ENCODE assay signal across 20 cellular contexts in genomic region chr17:1234455-1234854, GRCh38. TPM values are rescaled to one million over a fixed set of nuclear protein-coding genes. Genes with fewer than 3 reads are reported as not detected.
"Had no signal": no experiment of that assay in that cellular context is flagged by ENCODE, and none has a peak within 500 bp of the region (broad histone marks: within the 10 kb centered on the region; RNA-seq: fewer than 3 reads in every experiment).

No MANE protein-coding gene starts in this region.

- H3K27ac ChIP-seq: gastrocnemius medialis had no signal

- H3K27ac Mint-ChIP-seq: activated CD4-positive, alpha-beta memory T cell treated with anti-CD3 and anti-CD28 coated beads, Interleukin-2, amount 10 ng/mL, durations not matched to agents 7 days and 5 days; activated naive CD8-positive, alpha-beta T cell treated with anti-CD3 and anti-CD28 coated beads for 36 hours; brain; effector memory CD8-positive, alpha-beta T cell; natural killer cell; stimulated activated naive CD8-positive, alpha-beta T cell treated with anti-CD3 and anti-CD28 coated beads, Interleukin-15, Interleukin-2, amounts not matched to agents 100 ng/mL and 50 ng/mL, for 24 hours; T-helper 1 cell treated with Interleukin-12 subunit alpha and Interleukin-12 subunit beta and Interleukin-4 antibody, amounts not matched to agents 30 μg/mL and 1 μg/mL, for 36 hours; type B pancreatic cell had no signal

- H3K9me3 ChIP-seq: gastrocnemius medialis, mucosa of descending colon had no signal

- H3K4me3 ChIP-seq: gastrocnemius medialis, mucosa of descending colon, smooth muscle cell had no signal

- H3K36me3 Mint-ChIP-seq: activated naive CD8-positive, alpha-beta T cell treated with anti-CD3 and anti-CD28 coated beads for 36 hours; brain; natural killer cell; type B pancreatic cell had no signal

- H3K9me3 Mint-ChIP-seq: activated CD4-positive, alpha-beta memory T cell treated with anti-CD3 and anti-CD28 coated beads, Interleukin-2, amount 10 ng/mL, durations not matched to agents 7 days and 5 days; activated naive CD8-positive, alpha-beta T cell treated with anti-CD3 and anti-CD28 coated beads for 36 hours; activated T-cell treated with anti-CD3 and anti-CD28 coated beads, Interleukin-2, amount 50 U/mL, for 4 hours; effector memory CD8-positive, alpha-beta T cell; natural killer cell; stimulated activated naive CD8-positive, alpha-beta T cell treated with anti-CD3 and anti-CD28 coated beads, Interleukin-15, Interleukin-2, amounts not matched to agents 100 ng/mL and 50 ng/mL, for 24 hours; T-helper 1 cell treated with Interleukin-12 subunit alpha and Interleukin-12 subunit beta and Interleukin-4 antibody, amounts not matched to agents 30 μg/mL and 1 μg/mL, for 36 hours; type B pancreatic cell had no signal

- ATAC-seq: activated T-cell treated with anti-CD3 and anti-CD28 coated beads, Interleukin-2, amount 50 U/mL, for 4 hours; effector memory CD8-positive, alpha-beta T cell; left colon; mucosa of descending colon; natural killer cell had no signal

- H3K4me2 ChIP-seq: smooth muscle cell had no signal

- H3K36me3 ChIP-seq: gastrocnemius medialis had no signal

- DNase-seq: activated CD4-positive, alpha-beta memory T cell treated with anti-CD3 and anti-CD28 coated beads, Interleukin-2, amount 10 ng/mL, durations not matched to agents 7 days and 5 days; activated CD4-positive, alpha-beta T cell treated with anti-CD3 and anti-CD28 coated beads for 4 hours; activated gamma-delta T cell; activated naive CD8-positive, alpha-beta T cell treated with anti-CD3 and anti-CD28 coated beads for 36 hours; activated T-cell treated with anti-CD3 and anti-CD28 coated beads, Interleukin-2, amount 50 U/mL, for 4 hours; amygdala; dermis blood vessel endothelial cell; effector memory CD8-positive, alpha-beta T cell; gastrocnemius medialis; left colon; mucosa of descending colon; natural killer cell; retina had no signal

- H3K4me3 Mint-ChIP-seq: activated CD4-positive, alpha-beta memory T cell treated with anti-CD3 and anti-CD28 coated beads, Interleukin-2, amount 10 ng/mL, durations not matched to agents 7 days and 5 days; activated naive CD8-positive, alpha-beta T cell treated with anti-CD3 and anti-CD28 coated beads for 36 hours; activated T-cell treated with anti-CD3 and anti-CD28 coated beads, Interleukin-2, amount 50 U/mL, for 4 hours; brain; effector memory CD8-positive, alpha-beta T cell; natural killer cell; stimulated activated naive CD8-positive, alpha-beta T cell treated with anti-CD3 and anti-CD28 coated beads, Interleukin-15, Interleukin-2, amounts not matched to agents 100 ng/mL and 50 ng/mL, for 24 hours; T-helper 1 cell treated with Interleukin-12 subunit alpha and Interleukin-12 subunit beta and Interleukin-4 antibody, amounts not matched to agents 30 μg/mL and 1 μg/mL, for 36 hours; type B pancreatic cell had no signal

RNA-seq across cellular contexts. Expression of gene BHLHA9, which starts 35.8 kb away (rescaled TPM):
- total RNA-seq: activated CD4-positive, alpha-beta memory T cell treated with anti-CD3 and anti-CD28 coated beads, Interleukin-2, amount 10 ng/mL, durations not matched to agents 7 days and 5 days; activated naive CD8-positive, alpha-beta T cell treated with anti-CD3 and anti-CD28 coated beads for 36 hours; activated T-cell treated with anti-CD3 and anti-CD28 coated beads, Interleukin-2, amount 50 U/mL, for 4 hours; dermis blood vessel endothelial cell; gastrocnemius medialis; left colon; lung microvascular endothelial cell; mucosa of descending colon; natural killer cell; smooth muscle cell had no signal
- polyA plus RNA-seq: smooth muscle cell had no signal

RNA-seq across cellular contexts. Expression of gene TRARG1, which starts 45.0 kb away (rescaled TPM):
- total RNA-seq: activated naive CD8-positive, alpha-beta T cell treated with anti-CD3 and anti-CD28 coated beads for 36 hours; activated T-cell treated with anti-CD3 and anti-CD28 coated beads, Interleukin-2, amount 50 U/mL, for 4 hours; dermis blood vessel endothelial cell; lung microvascular endothelial cell; smooth muscle cell; temporal lobe had no signal
- polyA plus RNA-seq: smooth muscle cell had no signal
